Comparison of ENCODE assay signal across 8 cellular contexts in the genomic region with DNA sequence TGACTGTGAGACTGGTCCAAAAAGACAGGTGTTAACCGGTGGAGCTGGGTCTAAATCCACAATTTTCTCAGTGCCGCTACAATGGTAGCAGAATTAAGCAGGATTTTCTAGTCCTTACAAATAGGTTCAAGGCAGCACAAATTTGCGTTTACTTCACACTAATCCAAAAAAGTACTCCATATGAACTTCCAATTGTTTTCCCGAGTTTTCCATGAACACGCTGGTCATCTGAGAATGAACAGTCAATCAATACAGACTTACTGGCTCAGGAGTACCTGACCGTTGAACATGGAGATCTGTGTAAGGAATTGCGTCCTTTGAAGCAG. TPM values are rescaled to one million over a fixed set of nuclear protein-coding genes. Genes with fewer than 3 reads are reported as not detected.
A peak's percentile ranks its signal among the peaks of the same experiment; 100 is the strongest.
DNase-seq lines count a peak whose midpoint lies in the region; ATAC-seq, FAIRE-seq and TF ChIP-seq lines count a peak whose summit lies in the region.

No MANE protein-coding gene starts in this region.

- peak overlapping the region; percentile 88 for H3K4me3 Mint-ChIP-seq in astrocyte (ENCODE audit: unreplicated experiment)
- peak overlapping the region; percentile 72 for H3K4me3 Mint-ChIP-seq in stimulated activated effector memory CD8-positive, alpha-beta T cell treated with anti-CD3 and anti-CD28 coated beads, Interleukin-12 subunit alpha, Interleukin-12 subunit beta, amount 100 ng/mL, for 72 hours

- H3K9me2 ChIP-seq in HCT116 (ENCODE audit: insufficient read depth) = no peaks in the 10 kb centered on the region

- H3K27me3 ChIP-seq in HCT116 (ENCODE audit: insufficient read depth, low read length) (no peaks in the 10 kb centered on the region), astrocyte (ENCODE audit: insufficient read depth, low read length) (no peaks in the 10 kb centered on the region), keratinocyte (ENCODE audit: control insufficient read depth, extremely low read depth, insufficient read depth, low read length) (no peaks in the 10 kb centered on the region)

- TF ChIP-seq POLR2A in HCT116 (IDR thresholded peaks at IDR 0.05; ENCODE audit: borderline replicate concordance, extremely low read depth, insufficient read depth, insufficient read length) = no peak

- peaks cover 32 to 52% of the 10 kb centered on the region in 2 experiments for H3K4me1 ChIP-seq in HCT116 (ENCODE audit: control insufficient read depth in 1 of 2, insufficient read depth in 2 of 2, low read length in 2 of 2)
- peaks cover 6% of the 10 kb centered on the region for H3K4me1 ChIP-seq in astrocyte (ENCODE audit: insufficient read depth, low read length)
- H3K4me1 ChIP-seq in keratinocyte (ENCODE audit: control insufficient read depth, extremely low read depth, insufficient read depth, low read length) = peaks cover 20% of the 10 kb centered on the region

- H3K9ac ChIP-seq in HCT116 (ENCODE audit: low read length) (peak overlapping the region; percentile 74), astrocyte (ENCODE audit: low read length) (peak overlapping the region; percentile 75), keratinocyte (ENCODE audit: control insufficient read depth, extremely low read depth, insufficient read depth, low read length) (peak overlapping the region; percentile 76)

- peak overlapping the region; percentile 51 for H2AFZ ChIP-seq in HCT116 (ENCODE audit: low read depth, low read length, poor library complexity, severe bottlenecking)
- H2AFZ ChIP-seq in astrocyte (ENCODE audit: low read depth, low read length) = peak overlapping the region; percentile 58
- peak overlapping the region; percentile 77 for H2AFZ ChIP-seq in keratinocyte (ENCODE audit: control insufficient read depth, low read length)

- no peak overlapping the region for H3K27ac Mint-ChIP-seq in astrocyte (ENCODE audit: unreplicated experiment)
- H3K27ac Mint-ChIP-seq in stimulated activated effector memory CD8-positive, alpha-beta T cell treated with anti-CD3 and anti-CD28 coated beads, Interleukin-12 subunit alpha, Interleukin-12 subunit beta, amount 100 ng/mL, for 72 hours = peak overlapping the region; percentile 29

- H3K79me2 ChIP-seq in HCT116 (ENCODE audit: insufficient read depth, low read length) = peaks cover 36% of the 10 kb centered on the region
- H3K79me2 ChIP-seq in astrocyte (ENCODE audit: insufficient read depth, low read length) = peaks cover 25% of the 10 kb centered on the region
- H3K79me2 ChIP-seq in keratinocyte (ENCODE audit: control insufficient read depth, insufficient read depth, low read length) = peaks cover 14% of the 10 kb centered on the region

- no peak for DNase-seq in HCT116 (ENCODE audit: low read depth, low spot score)
- DNase-seq in astrocyte (ENCODE audit: low read depth) = no peak
- DNase-seq in keratinocyte (ENCODE audit: low read depth, low spot score) = no peak
- no peak for DNase-seq in stimulated activated effector memory CD8-positive, alpha-beta T cell treated with anti-CD3 and anti-CD28 coated beads, Interleukin-12 subunit alpha, Interleukin-12 subunit beta, amount 100 ng/mL, for 72 hours (ENCODE audit: low spot score in 2 of 2)
- no peak for DNase-seq in stimulated activated naive CD4-positive, alpha-beta T cell treated with Interleukin-2 at 50 U/mL for 16 hours (lab: John Stamatoyannopoulos, UW)
- DNase-seq in GM19238 (ENCODE audit: insufficient read length, low spot score) = no peak
- no peak for DNase-seq in COLO829 (ENCODE audit: low spot score)
- no peak for DNase-seq in urothelium cell line (ENCODE audit: low spot score)

- TSS peak; percentile 69 for BruUV-seq in HCT116 (replicated peaks; lab: Mats Ljungman, UMichigan)

- intact Hi-C loops in HCT116 (cut with micrococcal nuclease) = loop anchor here (5.0 kb wide), 1 partner anchor 41 kb away; no protein-coding TSS in a partner anchor

- CTCF ChIA-PET in HCT116 (lab: Charles Lee) = no interaction called here

- no peaks in the 10 kb centered on the region for H3K27me3 Mint-ChIP-seq in astrocyte (ENCODE audit: low read depth, unreplicated experiment)

- no peak for TF ChIP-seq RAD21 in HCT116 (IDR thresholded peaks at IDR 0.05; ENCODE audit: low read depth)

- dilution Hi-C loops in keratinocyte (cut with MboI; ENCODE audit: extremely low pct_ligation_motif_present, low sequenced_read_pairs) = no loop called here

- RAD21 ChIA-PET in HCT116 (lab: Charles Lee; ENCODE audit: low non-redundant PET in 1 of 2, low total read pairs in 2 of 2, uncharacterized antibody in 2 of 2, unreplicated experiment in 2 of 2) = interaction anchor here in 1 of 2 experiments (0.7 kb wide), 1 partner anchor 37 kb away, joined by 4 read pairs; no protein-coding TSS in a partner anchor

- H3K4me3 ChIP-seq in HCT116 (replicated peaks in 1 of 2; ENCODE audit: low read depth in 1 of 2, low read length in 2 of 2) = peak overlapping the region; percentile 59 to 71
- H3K4me3 ChIP-seq in astrocyte (ENCODE audit: insufficient read depth, low read depth, low read length) = peak overlapping the region; percentile 64
- peak overlapping the region; percentile 65 to 92 (median 90) for H3K4me3 ChIP-seq in keratinocyte (ENCODE audit: control insufficient read depth in 2 of 3, extremely low read depth in 1 of 3, insufficient read depth in 2 of 3, low read depth in 1 of 3, low read length in 3 of 3)

- H3K4me2 ChIP-seq in HCT116 (ENCODE audit: low read length) (peak overlapping the region; percentile 95), astrocyte (ENCODE audit: low read length) (peak overlapping the region; percentile 93), keratinocyte (ENCODE audit: control insufficient read depth, extremely low read depth, insufficient read depth, low read depth, low read length) (peak overlapping the region; percentile 98)

- H3K9me3 ChIP-seq in HCT116 (ENCODE audit: control insufficient read depth in 1 of 2, insufficient read depth in 1 of 2, low read depth in 1 of 2, low read length in 2 of 2) (no peaks in the 10 kb centered on the region), astrocyte (ENCODE audit: insufficient read depth, low read depth, low read length) (no peaks in the 10 kb centered on the region), keratinocyte (ENCODE audit: control insufficient read depth, low read depth, low read length) (no peaks in the 10 kb centered on the region)

- peaks cover 5% of the 10 kb centered on the region for H3K36me3 Mint-ChIP-seq in astrocyte (ENCODE audit: low read depth, unreplicated experiment)
- peaks cover 44% of the 10 kb centered on the region for H3K36me3 Mint-ChIP-seq in stimulated activated effector memory CD8-positive, alpha-beta T cell treated with anti-CD3 and anti-CD28 coated beads, Interleukin-12 subunit alpha, Interleukin-12 subunit beta, amount 100 ng/mL, for 72 hours

- peak overlapping the region; percentile 43 for H3K27ac ChIP-seq in HCT116 (ENCODE audit: low read depth, low read length)
- H3K27ac ChIP-seq in astrocyte (ENCODE audit: low read depth, low read length) = peak overlapping the region; percentile 37
- H3K27ac ChIP-seq in keratinocyte (ENCODE audit: control insufficient read depth, insufficient read depth, low read length) = peak overlapping the region; percentile 70

- TF ChIP-seq CTCF in HCT116 (IDR thresholded peaks at IDR 0.05 in 2 of 3, conservative IDR thresholded peaks at IDR 0.05 in 1 of 3; ENCODE audit: borderline replicate concordance in 1 of 3, insufficient read depth in 1 of 3, low read depth in 2 of 3, low read length in 2 of 3) (no peak), astrocyte (IDR thresholded peaks at IDR 0.05; ENCODE audit: insufficient read depth, low read depth, low read length) (no peak), keratinocyte (optimal IDR thresholded peaks at IDR 0.05 in 1 of 3, IDR thresholded peaks at IDR 0.05 in 1 of 3, conservative IDR thresholded peaks at IDR 0.05 in 1 of 3; ENCODE audit: extremely low read depth in 1 of 3, insufficient read depth in 2 of 3, low read length in 3 of 3) (no peak)

- POLR2A ChIA-PET in HCT116 (lab: Charles Lee) = interaction anchor here (1.7 kb wide), 1 partner anchor 12 kb away, joined by 3 read pairs; no protein-coding TSS in a partner anchor

- H3K9me3 Mint-ChIP-seq in astrocyte (ENCODE audit: unreplicated experiment) = no peaks in the 10 kb centered on the region
- no peaks in the 10 kb centered on the region for H3K9me3 Mint-ChIP-seq in stimulated activated effector memory CD8-positive, alpha-beta T cell treated with anti-CD3 and anti-CD28 coated beads, Interleukin-12 subunit alpha, Interleukin-12 subunit beta, amount 100 ng/mL, for 72 hours

- ATAC-seq in HCT116 = no peak
- ATAC-seq in stimulated activated effector memory CD8-positive, alpha-beta T cell treated with anti-CD3 and anti-CD28 coated beads, Interleukin-12 subunit alpha, Interleukin-12 subunit beta, amount 100 ng/mL, for 72 hours = no peak

- H3K9me1 ChIP-seq in keratinocyte (ENCODE audit: control insufficient read depth, extremely low read depth, insufficient read depth, low read length) = peaks cover 2% of the 10 kb centered on the region

- H3K36me3 ChIP-seq in HCT116 (ENCODE audit: control insufficient read depth in 1 of 2, insufficient read depth in 2 of 2, low read length in 2 of 2) (peaks cover 0 to 7% of the 10 kb centered on the region in 2 experiments; a peak in 1 of 4 replicates), astrocyte (ENCODE audit: insufficient read depth, low read length) (no peaks in the 10 kb centered on the region), keratinocyte (ENCODE audit: control insufficient read depth in 2 of 2, extremely low read depth in 1 of 2, insufficient read depth in 2 of 2, low read length in 2 of 2) (peaks cover 0 to 4% of the 10 kb centered on the region in 2 experiments)

- FAIRE-seq in astrocyte (lab: Jason Lieb, UNC) = no peak
- FAIRE-seq in keratinocyte (lab: Jason Lieb, UNC) = no peak
- FAIRE-seq in urothelium cell line (lab: Jason Lieb, UNC) = no peak

- peaks cover 17% of the 10 kb centered on the region for H3K4me1 Mint-ChIP-seq in astrocyte (ENCODE audit: low read depth, unreplicated experiment)
- H3K4me1 Mint-ChIP-seq in stimulated activated effector memory CD8-positive, alpha-beta T cell treated with anti-CD3 and anti-CD28 coated beads, Interleukin-12 subunit alpha, Interleukin-12 subunit beta, amount 100 ng/mL, for 72 hours = peaks cover 22% of the 10 kb centered on the region

- H4K20me1 ChIP-seq in HCT116 (ENCODE audit: insufficient read depth) (no peaks in the 10 kb centered on the region), astrocyte (ENCODE audit: insufficient read depth, low read length) (peaks cover 19% of the 10 kb centered on the region), keratinocyte (ENCODE audit: control insufficient read depth, extremely low read depth, insufficient read depth, low read length) (no peaks in the 10 kb centered on the region)

RNA-seq across cellular contexts. Expression of a gene that starts 0.7 kb away (rescaled TPM):
- total RNA-seq in HCT116 (2021; ENCODE audit: unreplicated experiment) (32.5 TPM), astrocyte (36.6 and 37.3 TPM in 2 replicates)
- 23.2 and 27.6 TPM in 2 replicates for polyA plus RNA-seq in HCT116 (2012)
- polyA plus RNA-seq in keratinocyte = 12.4 to 20.4 TPM (median 19.8 TPM) in 3 replicates
- polyA plus RNA-seq in keratinocyte (2011; ENCODE audit: low read depth) = 6.6 TPM
- polyA plus RNA-seq in keratinocyte (2011; cell fraction: cytosol; rRNA removed) = 18.3 and 30.7 TPM in 2 replicates
- polyA plus RNA-seq in keratinocyte (2011; cell fraction: nucleus; rRNA removed) = 14.2 and 18.8 TPM in 2 replicates
- 16.3 and 21.8 TPM in 2 replicates for polyA plus RNA-seq in keratinocyte (2012; ENCODE audit: low replicate concordance)
- 5.7 to 17.3 TPM (median 5.9 TPM) in 3 replicates for polyA minus RNA-seq in keratinocyte
- 8.6 TPM for polyA minus RNA-seq in keratinocyte (2011; cell fraction: cytosol; rRNA and poly(A)+ RNA removed)
- polyA minus RNA-seq in keratinocyte (2011; cell fraction: nucleus; rRNA and poly(A)+ RNA removed) = 6.9 and 11.1 TPM in 2 replicates

RNA-seq across cellular contexts. Expression of a gene that starts 35.4 kb away (rescaled TPM):
- total RNA-seq in HCT116 (2021; ENCODE audit: unreplicated experiment) (18.1 TPM), astrocyte (0.41 and 0.89 TPM in 2 replicates)
- 2.5 and 3.4 TPM in 2 replicates for polyA plus RNA-seq in HCT116 (2012)
- polyA plus RNA-seq in keratinocyte = 0.35 to 2.2 TPM (median 2.0 TPM) in 3 replicates
- polyA plus RNA-seq in keratinocyte (2011; ENCODE audit: low read depth) = 0.27 TPM
- 0.32 and 0.60 TPM in 2 replicates for polyA plus RNA-seq in keratinocyte (2011; cell fraction: cytosol; rRNA removed)
- polyA plus RNA-seq in keratinocyte (2011; cell fraction: nucleus; rRNA removed) = 0.28 and 0.52 TPM in 2 replicates
- 0.23 and 2.7 TPM in 2 replicates for polyA plus RNA-seq in keratinocyte (2012; ENCODE audit: low replicate concordance)
- polyA minus RNA-seq in keratinocyte = 0.16 to 1.7 TPM (median 1.5 TPM) in 3 replicates
- 1.5 TPM for polyA minus RNA-seq in keratinocyte (2011; cell fraction: cytosol; rRNA and poly(A)+ RNA removed)
- polyA minus RNA-seq in keratinocyte (2011; cell fraction: nucleus; rRNA and poly(A)+ RNA removed) = 0.21 and 1.2 TPM in 2 replicates

Comparison
In these comparisons a context has a peak if more than half of its experiments do, and no peak if none do; other contexts are left out.
1. RNA of a gene that starts 35.4 kb away (total RNA-seq): 18.1 TPM in HCT116 (single experiment); 0.41 to 0.89 TPM in astrocyte; every median in the first group is over 10 times any median in the second.
2. Peak in every context shown above with its lines, with median percentiles within 50 percentile points of each other: H2AFZ ChIP-seq, H3K27ac ChIP-seq, H3K4me2 ChIP-seq, H3K4me3 ChIP-seq and H3K9ac ChIP-seq.